1 cellular context compared by ENCODE assay signal in genomic region chr3:195102609-195103467, GRCh38.
A peak's percentile ranks its signal among the peaks of the same experiment; 100 is the strongest.
TF ChIP-seq lines count a peak whose summit lies in the region.

No MANE protein-coding gene starts in this region.

TF ChIP-seq in K562, 482 proteins besides CTCF, POLR2A, EP300 and RAD21 (continued from another document and continues in another):
- TF ChIP-seq ZNF407 (IDR thresholded peaks at IDR 0.05; ENCODE audit: low read depth): no peak
- no peak for TF ChIP-seq ZNF707 (CRISPR knock-in tag; conservative IDR thresholded peaks at IDR 0.05)
- TF ChIP-seq CBX5 (IDR thresholded peaks at IDR 0.05; ENCODE audit: borderline replicate concordance, low read depth): no peak
- no peak for TF ChIP-seq CCNT2 (IDR thresholded peaks at IDR 0.05; ENCODE audit: borderline replicate concordance, extremely low read depth, insufficient read length, low read depth, low read length)
- no peak for TF ChIP-seq ARHGAP35 (IDR thresholded peaks at IDR 0.05; ENCODE audit: partially characterized antibody)
- TF ChIP-seq ZNF561 (CRISPR knock-in tag; conservative IDR thresholded peaks at IDR 0.05): no peak
- TF ChIP-seq SAFB (IDR thresholded peaks at IDR 0.05; ENCODE audit: borderline replicate concordance, low read depth, low read length): no peak
- TF ChIP-seq ATF6 (CRISPR knock-in tag; IDR thresholded peaks at IDR 0.05): no peak
- TF ChIP-seq ARID2 (IDR thresholded peaks at IDR 0.05): no peak
- TF ChIP-seq, protein P1, sequence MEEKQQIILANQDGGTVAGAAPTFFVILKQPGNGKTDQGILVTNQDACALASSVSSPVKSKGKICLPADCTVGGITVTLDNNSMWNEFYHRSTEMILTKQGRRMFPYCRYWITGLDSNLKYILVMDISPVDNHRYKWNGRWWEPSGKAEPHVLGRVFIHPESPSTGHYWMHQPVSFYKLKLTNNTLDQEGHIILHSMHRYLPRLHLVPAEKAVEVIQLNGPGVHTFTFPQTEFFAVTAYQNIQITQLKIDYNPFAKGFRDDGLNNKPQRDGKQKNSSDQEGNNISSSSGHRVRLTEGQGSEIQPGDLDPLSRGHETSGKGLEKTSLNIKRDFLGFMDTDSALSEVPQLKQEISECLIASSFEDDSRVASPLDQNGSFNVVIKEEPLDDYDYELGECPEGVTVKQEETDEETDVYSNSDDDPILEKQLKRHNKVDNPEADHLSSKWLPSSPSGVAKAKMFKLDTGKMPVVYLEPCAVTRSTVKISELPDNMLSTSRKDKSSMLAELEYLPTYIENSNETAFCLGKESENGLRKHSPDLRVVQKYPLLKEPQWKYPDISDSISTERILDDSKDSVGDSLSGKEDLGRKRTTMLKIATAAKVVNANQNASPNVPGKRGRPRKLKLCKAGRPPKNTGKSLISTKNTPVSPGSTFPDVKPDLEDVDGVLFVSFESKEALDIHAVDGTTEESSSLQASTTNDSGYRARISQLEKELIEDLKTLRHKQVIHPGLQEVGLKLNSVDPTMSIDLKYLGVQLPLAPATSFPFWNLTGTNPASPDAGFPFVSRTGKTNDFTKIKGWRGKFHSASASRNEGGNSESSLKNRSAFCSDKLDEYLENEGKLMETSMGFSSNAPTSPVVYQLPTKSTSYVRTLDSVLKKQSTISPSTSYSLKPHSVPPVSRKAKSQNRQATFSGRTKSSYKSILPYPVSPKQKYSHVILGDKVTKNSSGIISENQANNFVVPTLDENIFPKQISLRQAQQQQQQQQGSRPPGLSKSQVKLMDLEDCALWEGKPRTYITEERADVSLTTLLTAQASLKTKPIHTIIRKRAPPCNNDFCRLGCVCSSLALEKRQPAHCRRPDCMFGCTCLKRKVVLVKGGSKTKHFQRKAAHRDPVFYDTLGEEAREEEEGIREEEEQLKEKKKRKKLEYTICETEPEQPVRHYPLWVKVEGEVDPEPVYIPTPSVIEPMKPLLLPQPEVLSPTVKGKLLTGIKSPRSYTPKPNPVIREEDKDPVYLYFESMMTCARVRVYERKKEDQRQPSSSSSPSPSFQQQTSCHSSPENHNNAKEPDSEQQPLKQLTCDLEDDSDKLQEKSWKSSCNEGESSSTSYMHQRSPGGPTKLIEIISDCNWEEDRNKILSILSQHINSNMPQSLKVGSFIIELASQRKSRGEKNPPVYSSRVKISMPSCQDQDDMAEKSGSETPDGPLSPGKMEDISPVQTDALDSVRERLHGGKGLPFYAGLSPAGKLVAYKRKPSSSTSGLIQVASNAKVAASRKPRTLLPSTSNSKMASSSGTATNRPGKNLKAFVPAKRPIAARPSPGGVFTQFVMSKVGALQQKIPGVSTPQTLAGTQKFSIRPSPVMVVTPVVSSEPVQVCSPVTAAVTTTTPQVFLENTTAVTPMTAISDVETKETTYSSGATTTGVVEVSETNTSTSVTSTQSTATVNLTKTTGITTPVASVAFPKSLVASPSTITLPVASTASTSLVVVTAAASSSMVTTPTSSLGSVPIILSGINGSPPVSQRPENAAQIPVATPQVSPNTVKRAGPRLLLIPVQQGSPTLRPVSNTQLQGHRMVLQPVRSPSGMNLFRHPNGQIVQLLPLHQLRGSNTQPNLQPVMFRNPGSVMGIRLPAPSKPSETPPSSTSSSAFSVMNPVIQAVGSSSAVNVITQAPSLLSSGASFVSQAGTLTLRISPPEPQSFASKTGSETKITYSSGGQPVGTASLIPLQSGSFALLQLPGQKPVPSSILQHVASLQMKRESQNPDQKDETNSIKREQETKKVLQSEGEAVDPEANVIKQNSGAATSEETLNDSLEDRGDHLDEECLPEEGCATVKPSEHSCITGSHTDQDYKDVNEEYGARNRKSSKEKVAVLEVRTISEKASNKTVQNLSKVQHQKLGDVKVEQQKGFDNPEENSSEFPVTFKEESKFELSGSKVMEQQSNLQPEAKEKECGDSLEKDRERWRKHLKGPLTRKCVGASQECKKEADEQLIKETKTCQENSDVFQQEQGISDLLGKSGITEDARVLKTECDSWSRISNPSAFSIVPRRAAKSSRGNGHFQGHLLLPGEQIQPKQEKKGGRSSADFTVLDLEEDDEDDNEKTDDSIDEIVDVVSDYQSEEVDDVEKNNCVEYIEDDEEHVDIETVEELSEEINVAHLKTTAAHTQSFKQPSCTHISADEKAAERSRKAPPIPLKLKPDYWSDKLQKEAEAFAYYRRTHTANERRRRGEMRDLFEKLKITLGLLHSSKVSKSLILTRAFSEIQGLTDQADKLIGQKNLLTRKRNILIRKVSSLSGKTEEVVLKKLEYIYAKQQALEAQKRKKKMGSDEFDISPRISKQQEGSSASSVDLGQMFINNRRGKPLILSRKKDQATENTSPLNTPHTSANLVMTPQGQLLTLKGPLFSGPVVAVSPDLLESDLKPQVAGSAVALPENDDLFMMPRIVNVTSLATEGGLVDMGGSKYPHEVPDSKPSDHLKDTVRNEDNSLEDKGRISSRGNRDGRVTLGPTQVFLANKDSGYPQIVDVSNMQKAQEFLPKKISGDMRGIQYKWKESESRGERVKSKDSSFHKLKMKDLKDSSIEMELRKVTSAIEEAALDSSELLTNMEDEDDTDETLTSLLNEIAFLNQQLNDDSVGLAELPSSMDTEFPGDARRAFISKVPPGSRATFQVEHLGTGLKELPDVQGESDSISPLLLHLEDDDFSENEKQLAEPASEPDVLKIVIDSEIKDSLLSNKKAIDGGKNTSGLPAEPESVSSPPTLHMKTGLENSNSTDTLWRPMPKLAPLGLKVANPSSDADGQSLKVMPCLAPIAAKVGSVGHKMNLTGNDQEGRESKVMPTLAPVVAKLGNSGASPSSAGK (IDR thresholded peaks at IDR 0.05): no peak
- TF ChIP-seq HDAC2 (IDR thresholded peaks at IDR 0.05): peak; percentile 94
- TF ChIP-seq ARNT (IDR thresholded peaks at IDR 0.05): peak in 1 of 2 experiments; percentile 51; a peak in 1 of 4 replicates
- TF ChIP-seq PHF8 (IDR thresholded peaks at IDR 0.05; ENCODE audit: borderline replicate concordance, low read length): no peak
- TF ChIP-seq, protein P2, sequence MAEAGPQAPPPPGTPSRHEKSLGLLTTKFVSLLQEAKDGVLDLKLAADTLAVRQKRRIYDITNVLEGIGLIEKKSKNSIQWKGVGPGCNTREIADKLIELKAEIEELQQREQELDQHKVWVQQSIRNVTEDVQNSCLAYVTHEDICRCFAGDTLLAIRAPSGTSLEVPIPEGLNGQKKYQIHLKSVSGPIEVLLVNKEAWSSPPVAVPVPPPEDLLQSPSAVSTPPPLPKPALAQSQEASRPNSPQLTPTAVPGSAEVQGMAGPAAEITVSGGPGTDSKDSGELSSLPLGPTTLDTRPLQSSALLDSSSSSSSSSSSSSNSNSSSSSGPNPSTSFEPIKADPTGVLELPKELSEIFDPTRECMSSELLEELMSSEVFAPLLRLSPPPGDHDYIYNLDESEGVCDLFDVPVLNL (CRISPR knock-in tag; IDR thresholded peaks at IDR 0.05; ENCODE audit: low read depth): no peak
- no peak for TF ChIP-seq NR2C1 (IDR thresholded peaks at IDR 0.05)
- 0 out of 2 replicates have a peak, but pooled peaks have one; percentile 31 for TF ChIP-seq NR2C1 (tag; IDR thresholded peaks at IDR 0.05)
- TF ChIP-seq, protein P3, sequence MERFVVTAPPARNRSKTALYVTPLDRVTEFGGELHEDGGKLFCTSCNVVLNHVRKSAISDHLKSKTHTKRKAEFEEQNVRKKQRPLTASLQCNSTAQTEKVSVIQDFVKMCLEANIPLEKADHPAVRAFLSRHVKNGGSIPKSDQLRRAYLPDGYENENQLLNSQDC (CRISPR knock-in tag; IDR thresholded peaks at IDR 0.05): no peak
- TF ChIP-seq, protein P4, sequence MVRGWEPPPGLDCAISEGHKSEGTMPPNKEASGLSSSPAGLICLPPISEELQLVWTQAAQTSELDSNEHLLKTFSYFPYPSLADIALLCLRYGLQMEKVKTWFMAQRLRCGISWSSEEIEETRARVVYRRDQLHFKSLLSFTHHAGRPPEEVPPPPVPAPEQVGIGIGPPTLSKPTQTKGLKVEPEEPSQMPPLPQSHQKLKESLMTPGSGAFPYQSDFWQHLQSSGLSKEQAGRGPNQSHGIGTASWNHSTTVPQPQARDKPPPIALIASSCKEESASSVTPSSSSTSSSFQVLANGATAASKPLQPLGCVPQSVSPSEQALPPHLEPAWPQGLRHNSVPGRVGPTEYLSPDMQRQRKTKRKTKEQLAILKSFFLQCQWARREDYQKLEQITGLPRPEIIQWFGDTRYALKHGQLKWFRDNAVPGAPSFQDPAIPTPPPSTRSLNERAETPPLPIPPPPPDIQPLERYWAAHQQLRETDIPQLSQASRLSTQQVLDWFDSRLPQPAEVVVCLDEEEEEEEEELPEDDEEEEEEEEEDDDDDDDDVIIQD (CRISPR knock-in tag; IDR thresholded peaks at IDR 0.05): no peak
- peak; percentile 87 for TF ChIP-seq JUND (IDR thresholded peaks at IDR 0.05; ENCODE audit: borderline replicate concordance, low read depth, low read length)
- TF ChIP-seq JUND (tag; IDR thresholded peaks at IDR 0.05; ENCODE audit: borderline replicate concordance, low read depth, low read length): peak; percentile 83; the same call in 2 of the 3 replicates
- TF ChIP-seq ZNF282 (CRISPR knock-in tag; IDR thresholded peaks at IDR 0.05): no peak
- no peak for TF ChIP-seq FOXJ3 (CRISPR knock-in tag; IDR thresholded peaks at IDR 0.05)
- no peak for TF ChIP-seq RBM39 (optimal IDR thresholded peaks at IDR 0.05; ENCODE audit: low read depth, low read length)
- TF ChIP-seq SP1 (CRISPR knock-in tag; IDR thresholded peaks at IDR 0.05): no peak
- TF ChIP-seq IRF2 (CRISPR knock-in tag; IDR thresholded peaks at IDR 0.05): no peak
- TF ChIP-seq MCM3 (IDR thresholded peaks at IDR 0.05): no peak
- no peak for TF ChIP-seq ZNF778 (CRISPR knock-in tag; IDR thresholded peaks at IDR 0.05)
- TF ChIP-seq ZNF232 (CRISPR knock-in tag; IDR thresholded peaks at IDR 0.05): no peak
- TF ChIP-seq TRIM25 (IDR thresholded peaks at IDR 0.05; ENCODE audit: borderline replicate concordance): no peak
- no peak for TF ChIP-seq ZNF717 (CRISPR knock-in tag; IDR thresholded peaks at IDR 0.05)
- TF ChIP-seq MAFF (IDR thresholded peaks at IDR 0.05; ENCODE audit: low read length): peak; percentile 89
